Comparison of ENCODE assay signal across 18 cellular contexts in genomic region chr21:41377715-41378114, GRCh38. TPM values are rescaled to one million over a fixed set of nuclear protein-coding genes. Genes with fewer than 3 reads are reported as not detected.
"Had no signal": no experiment of that assay in that cellular context is flagged by ENCODE, and none has a peak within 500 bp of the region (broad histone marks: within the 10 kb centered on the region; RNA-seq: fewer than 3 reads in every experiment).

No MANE protein-coding gene starts in this region.

- H3K4me3 Mint-ChIP-seq: activated CD4-positive, alpha-beta memory T cell treated with anti-CD3 and anti-CD28 coated beads for 36 hours had no signal

- DNase-seq: activated CD4-positive, alpha-beta memory T cell treated with anti-CD3 and anti-CD28 coated beads for 36 hours; activated gamma-delta T cell treated with Interleukin-2 at 50 U/mL for 16 hours; activated T-cell treated with anti-CD3 and anti-CD28 coated beads, Interleukin-2, amount 50 U/mL, for 48 hours; brain microvascular endothelial cell; central memory CD4-positive, alpha-beta T cell; colonic mucosa; left ventricle myocardium inferior; mammary epithelial cell; ovary; psoas muscle; stimulated activated CD4-positive, alpha-beta T cell treated with anti-CD3 and anti-CD28 coated beads, Interleukin-4, amount 100 ng/mL, for 4 hours; stimulated activated naive CD4-positive, alpha-beta T cell; T-helper 2 cell; thyroid gland; WERI-Rb-1 had no signal

- H3K27me3 Mint-ChIP-seq: activated CD4-positive, alpha-beta memory T cell treated with anti-CD3 and anti-CD28 coated beads for 36 hours had no signal

- H3K9me3 Mint-ChIP-seq: activated CD4-positive, alpha-beta memory T cell treated with anti-CD3 and anti-CD28 coated beads for 36 hours had no signal

- ATAC-seq: psoas muscle, sciatic nerve had no signal

- H3K27ac Mint-ChIP-seq: activated CD4-positive, alpha-beta memory T cell treated with anti-CD3 and anti-CD28 coated beads for 36 hours had no signal

- FAIRE-seq: frontal cortex had no signal

RNA-seq across cellular contexts. Expression of gene MX2, which starts 15.9 kb away (rescaled TPM):
- total RNA-seq: mammary epithelial cell, SJSA1 had no signal
